Comparison of ENCODE assay signal across 14 cellular contexts in the genomic region with DNA sequence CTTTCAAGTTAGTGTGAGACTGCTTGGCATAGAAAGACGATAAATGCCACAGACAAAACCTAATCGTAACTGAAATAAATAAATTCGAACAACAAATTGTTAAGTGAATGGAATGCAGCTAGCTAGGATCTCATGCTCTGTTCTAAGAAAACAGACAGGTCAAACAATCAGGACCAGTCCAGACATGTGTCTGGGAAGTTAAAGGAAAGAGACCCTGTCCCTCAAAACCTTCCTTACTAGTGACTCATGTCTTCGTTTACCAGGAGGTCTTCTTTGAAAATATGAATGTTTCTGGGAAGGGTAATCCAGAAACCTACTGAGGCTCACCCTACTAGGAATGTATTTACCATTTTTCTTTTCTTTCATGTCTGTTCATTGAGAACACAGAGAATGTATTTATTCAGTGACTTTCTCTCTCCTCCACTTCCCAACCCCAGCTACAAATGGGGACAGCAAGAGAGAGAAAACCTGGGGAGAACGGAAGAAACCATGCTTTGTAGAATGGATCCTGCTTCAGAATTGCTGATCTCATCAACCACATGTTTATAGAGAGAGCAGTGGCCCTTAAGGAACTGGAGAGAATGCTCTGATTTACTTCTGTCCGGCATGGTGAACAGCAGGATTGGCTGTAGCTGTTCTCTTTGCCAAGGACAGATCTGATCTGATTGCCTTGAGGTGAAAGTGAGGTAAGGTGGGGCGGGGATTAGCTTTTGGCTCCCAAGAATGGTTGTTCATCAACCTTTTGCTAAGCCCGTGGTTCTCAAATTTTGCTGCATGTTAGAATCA. TPM values are rescaled to one million over a fixed set of nuclear protein-coding genes. Genes with fewer than 3 reads are reported as not detected.
A peak's percentile ranks its signal among the peaks of the same experiment; 100 is the strongest.
DNase-seq lines count a peak whose midpoint lies in the region; ATAC-seq, FAIRE-seq and TF ChIP-seq lines count a peak whose summit lies in the region.
"Had no signal": no experiment of that assay in that cellular context is flagged by ENCODE, and none has a peak within 500 bp of the region (broad histone marks: within the 10 kb centered on the region; RNA-seq: fewer than 3 reads in every experiment).

No MANE protein-coding gene starts in this region.

- no peak for ATAC-seq in GM19324 (IDR thresholded peaks at IDR 0.05; ENCODE audit: low FRiP score, unreplicated experiment)
- ATAC-seq: left cardiac atrium, natural killer cell had no signal

- H3K27ac Mint-ChIP-seq in astrocyte (ENCODE audit: unreplicated experiment) = peak overlapping the region; percentile 93
- H3K27ac Mint-ChIP-seq: activated CD4-positive, alpha-beta memory T cell treated with anti-CD3 and anti-CD28 coated beads for 36 hours; natural killer cell had no signal

- TF ChIP-seq CTCF in astrocyte (IDR thresholded peaks at IDR 0.05; ENCODE audit: insufficient read depth, low read depth, low read length) (no peak), spleen (IDR thresholded peaks at IDR 0.05 in 8 of 11, conservative IDR thresholded peaks at IDR 0.05 in 3 of 11) (no peak)

- H2AFZ ChIP-seq in astrocyte (ENCODE audit: low read depth, low read length) (peak overlapping the region; percentile 70), neuron (ENCODE audit: low read depth, low read length) (peak overlapping the region; percentile 26)

- no peaks in the 10 kb centered on the region for H3K36me3 Mint-ChIP-seq in astrocyte (ENCODE audit: low read depth, unreplicated experiment)
- H3K36me3 Mint-ChIP-seq: activated CD4-positive, alpha-beta memory T cell treated with anti-CD3 and anti-CD28 coated beads for 36 hours; natural killer cell had no signal

- peak overlapping the region; percentile 17 for H3K9ac ChIP-seq in astrocyte (ENCODE audit: low read length)

- H3K4me3 ChIP-seq in astrocyte (ENCODE audit: insufficient read depth, low read depth, low read length) (no peak overlapping the region), neuron (ENCODE audit: low read length) (no peak overlapping the region), spleen (no peak overlapping the region)

- intact Hi-C loops in spleen (cut with DNase I; ENCODE audit: low total_unique reads) = no loop called here

- H3K27me3 ChIP-seq in astrocyte (ENCODE audit: insufficient read depth, low read length) = no peaks in the 10 kb centered on the region
- no peaks in the 10 kb centered on the region for H3K27me3 ChIP-seq in neuron (ENCODE audit: insufficient read depth, low read length)
- H3K27me3 ChIP-seq in spleen (replicated peaks in 1 of 7) = peaks cover 0 to 25% (median 0%) of the 10 kb centered on the region in 7 donors

- peaks cover 24% of the 10 kb centered on the region for H3K4me1 Mint-ChIP-seq in astrocyte (ENCODE audit: low read depth, unreplicated experiment)
- H3K4me1 Mint-ChIP-seq: natural killer cell had no signal

- no peaks in the 10 kb centered on the region for H3K79me2 ChIP-seq in astrocyte (ENCODE audit: insufficient read depth, low read length)

- H3K27me3 Mint-ChIP-seq in astrocyte (ENCODE audit: low read depth, unreplicated experiment) = no peaks in the 10 kb centered on the region

- H3K27ac ChIP-seq in astrocyte (ENCODE audit: low read depth, low read length) (peak overlapping the region; percentile 41), spleen (no peak overlapping the region)

- FAIRE-seq in astrocyte (lab: Jason Lieb, UNC) = no peak
- FAIRE-seq: TTC549 had no signal

- no peaks in the 10 kb centered on the region for H3K9me3 Mint-ChIP-seq in astrocyte (ENCODE audit: unreplicated experiment)
- H3K9me3 Mint-ChIP-seq: activated CD4-positive, alpha-beta memory T cell treated with anti-CD3 and anti-CD28 coated beads for 36 hours; natural killer cell had no signal

- no peaks in the 10 kb centered on the region for H4K20me1 ChIP-seq in astrocyte (ENCODE audit: insufficient read depth, low read length)

- peak overlapping the region; percentile 65 for H3K4me2 ChIP-seq in astrocyte (ENCODE audit: low read length)

- H3K4me1 ChIP-seq in astrocyte (ENCODE audit: insufficient read depth, low read length) (peaks cover 14% of the 10 kb centered on the region), neuron (ENCODE audit: insufficient read depth, low read length) (peaks cover 3% of the 10 kb centered on the region), spleen (no peaks in the 10 kb centered on the region)

- H3K9me3 ChIP-seq in astrocyte (ENCODE audit: insufficient read depth, low read depth, low read length) (no peaks in the 10 kb centered on the region), neuron (ENCODE audit: low read length) (no peaks in the 10 kb centered on the region), spleen (no peaks in the 10 kb centered on the region)

- H3K36me3 ChIP-seq in astrocyte (ENCODE audit: insufficient read depth, low read length) = no peaks in the 10 kb centered on the region
- H3K36me3 ChIP-seq in neuron (ENCODE audit: insufficient read depth, low read length) = no peaks in the 10 kb centered on the region
- no peaks in the 10 kb centered on the region for H3K36me3 ChIP-seq in spleen

- WGBS in spleen, 5 donors = 76 to 82% (median 79%) methylated on average over 8 of the region's 8 CpGs

- TF ChIP-seq POLR2A in spleen (IDR thresholded peaks at IDR 0.05) = no peak

- H3K4me3 Mint-ChIP-seq in astrocyte (ENCODE audit: unreplicated experiment) = peak overlapping the region; percentile 8
- H3K4me3 Mint-ChIP-seq: activated CD4-positive, alpha-beta memory T cell treated with anti-CD3 and anti-CD28 coated beads for 36 hours; natural killer cell had no signal

- peak; percentile 16 for DNase-seq in EH (ENCODE audit: low read depth)
- peak; percentile 89 for DNase-seq in astrocyte (ENCODE audit: low read depth)
- peak; percentile 62 for DNase-seq in glomerular visceral epithelial cell (ENCODE audit: extremely low spot score)
- no peak for DNase-seq in HT-29 (ENCODE audit: low spot score)
- no peak for DNase-seq in NCI-H2227 (lab: John Stamatoyannopoulos, UW; ENCODE audit: unreplicated experiment)
- no peak for DNase-seq in spleen
- DNase-seq: activated CD4-positive, alpha-beta memory T cell treated with anti-CD3 and anti-CD28 coated beads for 36 hours; COR-L47; effector memory CD4-positive, alpha-beta T cell; left cardiac atrium; natural killer cell had no signal

RNA-seq across cellular contexts. Expression of gene DHX8, which starts 39.4 kb away (rescaled TPM):
- total RNA-seq in astrocyte (48.5 and 61.1 TPM in 2 replicates), spleen (10 to 100 TPM; 37.8 to 63.3 (median 55.4) TPM)
- total RNA-seq in HT-29 (2014; rRNA removed; shearing (Covaris generic)) = 28.2 and 33.8 TPM in 2 replicates
- 10 to 100 TPM; 20.4 to 25.6 (median 22.8) TPM for polyA plus RNA-seq in spleen

RNA-seq across cellular contexts. Expression of gene ARL4D, which starts 45.6 kb away (rescaled TPM):
- total RNA-seq in astrocyte = 19.7 and 26.3 TPM in 2 replicates
- 2.6 and 2.8 TPM in 2 replicates for total RNA-seq in HT-29 (2014; rRNA removed; shearing (Covaris generic))
- 10 to 100 TPM in 6 of 7 donors, 1 to 10 TPM in 1; 9.9 to 30.4 (median 18.6) TPM for total RNA-seq in spleen
- 1 to 10 TPM; 4.6 to 9.6 (median 7.2) TPM for polyA plus RNA-seq in spleen

Comparison
In these comparisons a context has a peak if more than half of its experiments do, and no peak if none do; other contexts are left out.
1. DNase-seq: peak in EH (single experiment), astrocyte (single experiment) and glomerular visceral epithelial cell (single experiment); none in HT-29 (single experiment), NCI-H2227 (single experiment) and spleen (single experiment).